Comparison of ENCODE assay signal across 28 cellular contexts in genomic region chr4:143254479-143255216, GRCh38.
DNase-seq lines count a peak whose midpoint lies in the region; FAIRE-seq and TF ChIP-seq lines count a peak whose summit lies in the region.
"Had no signal": no experiment of that assay in that cellular context is flagged by ENCODE, and none has a peak within 500 bp of the region (broad histone marks: within the 10 kb centered on the region; RNA-seq: fewer than 3 reads in every experiment).

No MANE protein-coding gene starts in this region.

- H3K14ac ChIP-seq in H9 (ENCODE audit: insufficient read depth, low read length): no peak overlapping the region

- intact Hi-C loops in testis (cut with DNase I; ENCODE audit: low total_unique reads): no loop called here

- H3K4me1 Mint-ChIP-seq in H9: peaks cover 24 to 34% of the 10 kb centered on the region in 2 experiments
- H3K4me1 Mint-ChIP-seq: stimulated activated naive B cell treated with anti-CD40 and anti-IgM and Interleukin-4, amounts not matched to agents 10 μg/mL and 1 μg/mL and 100 μg/mL, for 72 hours; T-helper 17 cell had no signal

- no peak overlapping the region for H2AFZ ChIP-seq in H9 (ENCODE audit: low read length)
- H2AFZ ChIP-seq: GM23248 had no signal

- H3K4ac ChIP-seq in H9 (ENCODE audit: low read depth, low read length): no peak overlapping the region

- H3T11ph ChIP-seq in H9 (ENCODE audit: low read length): no peak overlapping the region

- no peak overlapping the region for H3K4me3 Mint-ChIP-seq in H9
- H3K4me3 Mint-ChIP-seq: activated T-cell treated with anti-CD3 and anti-CD28 coated beads, Interleukin-2, amount 50 U/mL, for 24 hours; CD8-positive, alpha-beta T cell; effector memory CD8-positive, alpha-beta T cell; stimulated activated naive B cell treated with anti-CD40 and anti-IgM and Interleukin-4, amounts not matched to agents 10 μg/mL and 1 μg/mL and 100 μg/mL, for 72 hours; T-helper 17 cell had no signal

- no peak overlapping the region for H3K23ac ChIP-seq in H9 (ENCODE audit: insufficient read length, low read depth, low read length)

- no peaks in the 10 kb centered on the region for H3K27me3 Mint-ChIP-seq in H9 (ENCODE audit: low read depth)

- no peak overlapping the region for H3K27ac ChIP-seq in H9 (ENCODE audit: insufficient read length, low read depth, low read length)
- H3K27ac ChIP-seq in testis: no peak overlapping the region
- H3K27ac ChIP-seq: coronary artery, GM23248, neutrophil, SK-N-MC, suprapubic skin had no signal

- no peaks in the 10 kb centered on the region for H4K20me1 ChIP-seq in H9 (ENCODE audit: control insufficient read depth, insufficient read depth, insufficient read length)

- WGBS in H9 (ENCODE audit: extremely low coverage, insufficient read length, low lambda C conversion rate): no CpG with 5 or more reads among the region's 5 CpGs
- 48 to 65% methylated on average over 5 of the region's 5 CpGs for WGBS in testis, 2 donors

- FAIRE-seq in urothelium cell line (lab: Jason Lieb, UNC): no peak
- FAIRE-seq: bronchial epithelial cell, frontal cortex, HTR-8/SVneo had no signal

- H3K79me1 ChIP-seq in H9 (ENCODE audit: insufficient read depth, low read depth, low read length, poor library complexity, severe bottlenecking): no peaks in the 10 kb centered on the region

- no peaks in the 10 kb centered on the region for H3K79me2 ChIP-seq in H9 (ENCODE audit: insufficient read depth, low read length)

- H2BK120ac ChIP-seq in H9 (ENCODE audit: low read depth, low read length, poor library complexity, severe bottlenecking): no peak overlapping the region

- H4K8ac ChIP-seq in H9 (replicated peaks; ENCODE audit: insufficient read length, low read depth, low read length): no peak overlapping the region

- H4K5ac ChIP-seq in H9 (ENCODE audit: insufficient read length, low read depth, low read length): no peak overlapping the region

- no peaks in the 10 kb centered on the region for H3K23me2 ChIP-seq in H9 (ENCODE audit: insufficient read length, low read depth, low read length, poor library complexity, severe bottlenecking)

- H2BK12ac ChIP-seq in H9 (ENCODE audit: insufficient read length, low read depth, low read length): no peak overlapping the region

- no peak overlapping the region for H3K4me2 ChIP-seq in H9 (ENCODE audit: insufficient read depth, insufficient read length, low read length)

- H3K27me3 ChIP-seq in H9 (ENCODE audit: insufficient read depth, low read length) (no peaks in the 10 kb centered on the region), testis (no peaks in the 10 kb centered on the region)
- H3K27me3 ChIP-seq: esophagus muscularis mucosa, neutrophil, suprapubic skin had no signal

- no peak overlapping the region for H3K9ac ChIP-seq in H9 (ENCODE audit: extremely low read depth, insufficient read length, low read length)
- H3K9ac ChIP-seq: GM23248 had no signal

- H3K4me1 ChIP-seq in H9 (ENCODE audit: insufficient read depth, low read length) (no peaks in the 10 kb centered on the region), testis (no peaks in the 10 kb centered on the region)
- H3K4me1 ChIP-seq: suprapubic skin had no signal

- H3K56ac ChIP-seq in H9 (ENCODE audit: insufficient read length, low read depth, low read length): no peak overlapping the region

- no peak overlapping the region for H4K91ac ChIP-seq in H9 (ENCODE audit: insufficient read length, low read depth, low read length)

- H2BK20ac ChIP-seq in H9 (ENCODE audit: low read depth, low read length, poor library complexity, severe bottlenecking): no peak overlapping the region

- H3K18ac ChIP-seq in H9 (ENCODE audit: insufficient read length, low read depth, low read length): no peak overlapping the region

- TF ChIP-seq POLR2A in testis (IDR thresholded peaks at IDR 0.05): no peak

- no peaks in the 10 kb centered on the region for H3K9me3 ChIP-seq in H9 (ENCODE audit: control insufficient read depth, low read depth, low read length)
- no peaks in the 10 kb centered on the region for H3K9me3 ChIP-seq in testis
- H3K9me3 ChIP-seq: esophagus muscularis mucosa, mucosa of descending colon, neutrophil, suprapubic skin had no signal

- peak; percentile 56 for TF ChIP-seq CTCF in H9 (conservative IDR thresholded peaks at IDR 0.05)
- no peak for TF ChIP-seq CTCF in astrocyte of the spinal cord (IDR thresholded peaks at IDR 0.05; ENCODE audit: low read depth, low read length)
- TF ChIP-seq CTCF in testis (IDR thresholded peaks at IDR 0.05): no peak

- DNase-seq in H9 (peak; percentile 76), astrocyte of the spinal cord (ENCODE audit: low read depth, low spot score) (peak; percentile 24), islet precursor cell (peak; percentile 58), testis (peak; percentile 32), urothelium cell line (ENCODE audit: low spot score) (no peak), NCI-H82 treated with DMSO at 0.1 percent for 48 hours (lab: John Stamatoyannopoulos, UW; ENCODE audit: unreplicated experiment) (no peak)
- no peak for DNase-seq in activated naive CD4-positive, alpha-beta T cell treated with anti-CD3 and anti-CD28 coated beads, Interleukin-2, amount 50 U/mL, for 16 hours
- DNase-seq: activated CD4-positive, alpha-beta T cell treated with anti-CD3 and anti-CD28 coated beads for 4 hours; activated T-cell treated with anti-CD3 and anti-CD28 coated beads, Interleukin-2, amount 50 U/mL, for 24 hours; CD8-positive, alpha-beta T cell; effector memory CD8-positive, alpha-beta T cell; GM23248; Karpas-422; mucosa of descending colon; MV-4-11; NCI-H2171; NCI-H524 treated with DMSO at 0.1 percent for 48 hours; stimulated activated CD4-positive, alpha-beta T cell treated with anti-CD3 and anti-CD28 coated beads, Interleukin-2, amount 100 ng/mL, for 48 hours; stimulated activated naive B cell treated with anti-CD40 and anti-IgM and Interleukin-4, amounts not matched to agents 10 μg/mL and 1 μg/mL and 100 μg/mL, for 72 hours; T-helper 17 cell had no signal

- H3K27ac Mint-ChIP-seq in H9: no peak overlapping the region; a peak in 1 of 7 replicates
- H3K27ac Mint-ChIP-seq: activated T-cell treated with anti-CD3 and anti-CD28 coated beads, Interleukin-2, amount 50 U/mL, for 24 hours; CD8-positive, alpha-beta T cell; effector memory CD8-positive, alpha-beta T cell; stimulated activated naive B cell treated with anti-CD40 and anti-IgM and Interleukin-4, amounts not matched to agents 10 μg/mL and 1 μg/mL and 100 μg/mL, for 72 hours; T-helper 17 cell had no signal

- H3K9me3 Mint-ChIP-seq in H9: no peaks in the 10 kb centered on the region
- H3K9me3 Mint-ChIP-seq: activated T-cell treated with anti-CD3 and anti-CD28 coated beads, Interleukin-2, amount 50 U/mL, for 24 hours; CD8-positive, alpha-beta T cell; effector memory CD8-positive, alpha-beta T cell; stimulated activated naive B cell treated with anti-CD40 and anti-IgM and Interleukin-4, amounts not matched to agents 10 μg/mL and 1 μg/mL and 100 μg/mL, for 72 hours had no signal

- in situ Hi-C loops in astrocyte of the spinal cord (cut with HindIII; ENCODE audit: low sequenced_read_pairs): no loop called here

- H3K36me3 ChIP-seq in testis (ENCODE audit: low read depth, missing control alignments): no peaks in the 10 kb centered on the region
- H3K36me3 ChIP-seq: esophagus muscularis mucosa, neutrophil, suprapubic skin had no signal

- no peaks in the 10 kb centered on the region for H3K36me3 Mint-ChIP-seq in H9 (ENCODE audit: insufficient read depth in 1 of 3, low read depth in 3 of 3)
- H3K36me3 Mint-ChIP-seq: CD8-positive, alpha-beta T cell; stimulated activated naive B cell treated with anti-CD40 and anti-IgM and Interleukin-4, amounts not matched to agents 10 μg/mL and 1 μg/mL and 100 μg/mL, for 72 hours had no signal

- no peak overlapping the region for H2BK15ac ChIP-seq in H9 (ENCODE audit: low read depth, low read length)

- no peak overlapping the region for H2BK5ac ChIP-seq in H9 (ENCODE audit: insufficient read length, low read length)

- H3K4me3 ChIP-seq in astrocyte of the spinal cord (ENCODE audit: low read depth, low read length) (no peak overlapping the region), testis (no peak overlapping the region)
- H3K4me3 ChIP-seq: coronary artery, esophagus muscularis mucosa, GM23248, mucosa of descending colon, SK-N-MC, suprapubic skin had no signal

- no peak overlapping the region for H2AK5ac ChIP-seq in H9 (ENCODE audit: insufficient read length, low read length)

Comparison
In these comparisons a context has a peak if more than half of its experiments do, and no peak if none do; other contexts are left out.
1. DNase-seq: peak in H9 (single experiment), astrocyte of the spinal cord (single experiment), islet precursor cell (single experiment) and testis (single experiment); none in activated naive CD4-positive, alpha-beta T cell treated with anti-CD3 and anti-CD28 coated beads, Interleukin-2, amount 50 U/mL, for 16 hours (single experiment), urothelium cell line (single experiment) and NCI-H82 treated with DMSO at 0.1 percent for 48 hours (single experiment).